Comparison of ENCODE assay signal across 9 cellular contexts in genomic region chr13:30142502-30143211, GRCh38.
A peak's percentile ranks its signal among the peaks of the same experiment; 100 is the strongest.
DNase-seq lines count a peak whose midpoint lies in the region; ATAC-seq and TF ChIP-seq lines count a peak whose summit lies in the region.
"Had no signal": no experiment of that assay in that cellular context is flagged by ENCODE, and none has a peak within 500 bp of the region (broad histone marks: within the 10 kb centered on the region; RNA-seq: fewer than 3 reads in every experiment).

No MANE protein-coding gene starts in this region.

- no peak for TF ChIP-seq EP300 in suprapubic skin (IDR thresholded peaks at IDR 0.05)

- intact Hi-C loops in left colon (cut with DNase I, micrococcal nuclease) = no loop called here

- H3K36me3 ChIP-seq in suprapubic skin = no peaks in the 10 kb centered on the region

- DNase-seq in AG09309 (ENCODE audit: low read depth) (peak; percentile 99), HFFc6 (peak; percentile 98), amniotic epithelial cell (ENCODE audit: low read depth) (peak; percentile 97), left colon (peak; percentile 25 to 40), suprapubic skin (ENCODE audit: low spot score in 2 of 2) (peak in 1 of 2 donors; percentile 84), globus pallidus (ENCODE audit: low spot score) (no peak)
- DNase-seq in activated CD4-positive, CD25-positive, alpha-beta regulatory T cell treated with anti-CD3 and anti-CD28 coated beads, Interleukin-2, amount 50 U/mL, for 72 hours = no peak

- no peaks in the 10 kb centered on the region for H3K27me3 ChIP-seq in suprapubic skin

- H3K9me3 ChIP-seq in suprapubic skin = no peaks in the 10 kb centered on the region

- H3K4me1 ChIP-seq in suprapubic skin = peaks cover 20% of the 10 kb centered on the region

- H3K4me3 ChIP-seq in AG09309 (ENCODE audit: control insufficient read depth, low read depth, low read length) (no peak overlapping the region), suprapubic skin (no peak overlapping the region)

- peak overlapping the region; percentile 95 for H3K27ac Mint-ChIP-seq in HFFc6
- H3K27ac Mint-ChIP-seq: dendritic cell treated with granulocyte-macrophage colony-stimulating factor and Interleukin-4, amounts not matched to agents 40 ng/mL and 50 ng/mL, for 4 days had no signal

- peak overlapping the region; percentile 14 for H3K4me3 Mint-ChIP-seq in HFFc6
- H3K4me3 Mint-ChIP-seq: dendritic cell treated with granulocyte-macrophage colony-stimulating factor and Interleukin-4, amounts not matched to agents 40 ng/mL and 50 ng/mL, for 4 days had no signal

- TF ChIP-seq CTCF in AG09309 (IDR thresholded peaks at IDR 0.05; ENCODE audit: control insufficient read depth, insufficient read depth, low read depth, low read length, missing control alignments) (no peak), HFFc6 (IDR thresholded peaks at IDR 0.05) (no peak), suprapubic skin (IDR thresholded peaks at IDR 0.05) (no peak)

- TF ChIP-seq POLR2A in suprapubic skin (IDR thresholded peaks at IDR 0.05) = no peak

- WGBS in suprapubic skin = 11% methylated on average over 13 of the region's 13 CpGs

- peak; percentile 59 for ATAC-seq in left colon
- no peak for ATAC-seq in HG03342 (IDR thresholded peaks at IDR 0.05; ENCODE audit: unreplicated experiment)

- peaks cover 6% of the 10 kb centered on the region; the same call in 1 of the 2 replicates for H3K9me3 Mint-ChIP-seq in HFFc6
- H3K9me3 Mint-ChIP-seq: dendritic cell treated with granulocyte-macrophage colony-stimulating factor and Interleukin-4, amounts not matched to agents 40 ng/mL and 50 ng/mL, for 4 days had no signal

- peak overlapping the region; percentile 84 for H3K27ac ChIP-seq in suprapubic skin

- H3K4me1 Mint-ChIP-seq in HFFc6 (ENCODE audit: low read depth) = peaks cover 48% of the 10 kb centered on the region

- peaks cover 4% of the 10 kb centered on the region for H3K27me3 Mint-ChIP-seq in HFFc6 (ENCODE audit: insufficient read depth)

- 0 out of 2 replicates have a peak, but pooled peaks cover 3% of the 10 kb centered on the region for H3K36me3 Mint-ChIP-seq in HFFc6 (ENCODE audit: low read depth)

Comparison
In these comparisons a context has a peak if more than half of its experiments do, and no peak if none do; other contexts are left out.
1. DNase-seq: peak in AG09309 (single experiment), HFFc6 (single experiment), amniotic epithelial cell (single experiment) and left colon (2 of 2); none in globus pallidus (single experiment) and activated CD4-positive, CD25-positive, alpha-beta regulatory T cell treated with anti-CD3 and anti-CD28 coated beads, Interleukin-2, amount 50 U/mL, for 72 hours (single experiment).